ENCODE assay signal across 8 cellular contexts in genomic region chr1:246784621-246785535, GRCh38.
DNase-seq lines count a peak whose midpoint lies in the region; ATAC-seq, FAIRE-seq and TF ChIP-seq lines count a peak whose summit lies in the region.

No MANE protein-coding gene starts in this region.

- TF ChIP-seq POLR2A in esophagus muscularis mucosa (IDR thresholded peaks at IDR 0.05; ENCODE audit: low read depth): no peak
- no peak for TF ChIP-seq POLR2A in Peyer's patch (IDR thresholded peaks at IDR 0.05)

- POLR2A ChIA-PET in A673 (lab: Charles Lee; ENCODE audit: low non-redundant PET): no interaction called here

- CTCF ChIA-PET in A673 (lab: Charles Lee): no interaction called here

- peak; percentile 24 for DNase-seq in A673 (ENCODE audit: low spot score)
- peak; percentile 74 for DNase-seq in NCI-H1694 (lab: John Stamatoyannopoulos, UW)
- DNase-seq in esophagus muscularis mucosa (ENCODE audit: extremely low spot score): no peak
- DNase-seq in stimulated activated naive CD8-positive, alpha-beta T cell treated with anti-CD3 and anti-CD28 coated beads, Interleukin-15, amount 100 ng/mL, for 72 hours: no peak
- DNase-seq in GM19239 (ENCODE audit: insufficient read length, low spot score): no peak
- no peak for DNase-seq in NCI-H1930 (lab: John Stamatoyannopoulos, UW)
- no peak for DNase-seq in Peyer's patch

- intact Hi-C loops in A673 (cut with micrococcal nuclease; ENCODE audit: unreplicated experiment): no loop called here
- intact Hi-C loops in esophagus muscularis mucosa (cut with DNase I): no loop called here

- BruUV-seq in A673 (replicated peaks; lab: Mats Ljungman, UMichigan): no TSS peak

- H3K36me3 ChIP-seq in A673 (ENCODE audit: insufficient read depth, low read length, poor library complexity, severe bottlenecking) (no peaks in the 10 kb centered on the region), esophagus muscularis mucosa (peaks cover 5 to 9% (median 7%) of the 10 kb centered on the region in 4 donors), Peyer's patch (no peaks in the 10 kb centered on the region)

- TF ChIP-seq CTCF in A673 (conservative IDR thresholded peaks at IDR 0.05; ENCODE audit: low read depth, low read length) (no peak), esophagus muscularis mucosa (IDR thresholded peaks at IDR 0.05) (no peak), Peyer's patch (IDR thresholded peaks at IDR 0.05) (no peak)

- TF ChIP-seq EP300 in esophagus muscularis mucosa (IDR thresholded peaks at IDR 0.05): no peak

- H3K4me1 ChIP-seq in A673 (ENCODE audit: insufficient read depth, low read length, poor library complexity, severe bottlenecking) (no peaks in the 10 kb centered on the region), esophagus muscularis mucosa (peaks cover 10 to 28% (median 20%) of the 10 kb centered on the region in 4 donors), Peyer's patch (peaks cover 0 to 8% (median 0%) of the 10 kb centered on the region in 4 donors)

- H3K27ac ChIP-seq in A673 (ENCODE audit: low read depth, low read length, poor library complexity, severe bottlenecking) (no peak overlapping the region), esophagus muscularis mucosa (replicated peaks in 1 of 4) (no peak overlapping the region), Peyer's patch (no peak overlapping the region)

- H3K27me3 ChIP-seq in A673 (replicated peaks; ENCODE audit: insufficient read depth, low read depth, low read length, poor library complexity): no peaks in the 10 kb centered on the region
- no peaks in the 10 kb centered on the region for H3K27me3 ChIP-seq in esophagus muscularis mucosa
- no peaks in the 10 kb centered on the region for H3K27me3 ChIP-seq in Peyer's patch

- H3K4me3 Mint-ChIP-seq in stimulated activated naive CD8-positive, alpha-beta T cell treated with anti-CD3 and anti-CD28 coated beads, Interleukin-15, amount 100 ng/mL, for 72 hours: peak overlapping the region in 1 of 2 donors; percentile 64

- H3K9me3 Mint-ChIP-seq in stimulated activated naive CD8-positive, alpha-beta T cell treated with anti-CD3 and anti-CD28 coated beads, Interleukin-15, amount 100 ng/mL, for 72 hours: no peaks in the 10 kb centered on the region

- H3K27ac Mint-ChIP-seq in stimulated activated naive CD8-positive, alpha-beta T cell treated with anti-CD3 and anti-CD28 coated beads, Interleukin-15, amount 100 ng/mL, for 72 hours: peak overlapping the region in 1 of 2 donors; percentile 57

- WGBS in esophagus muscularis mucosa: 83% methylated on average over 18 of the region's 19 CpGs

- FAIRE-seq in GM19239 (lab: Jason Lieb, UNC): no peak

- H3K4me1 Mint-ChIP-seq in stimulated activated naive CD8-positive, alpha-beta T cell treated with anti-CD3 and anti-CD28 coated beads, Interleukin-15, amount 100 ng/mL, for 72 hours: peaks cover 51% of the 10 kb centered on the region

- peaks cover 18% of the 10 kb centered on the region for H3K27me3 Mint-ChIP-seq in stimulated activated naive CD8-positive, alpha-beta T cell treated with anti-CD3 and anti-CD28 coated beads, Interleukin-15, amount 100 ng/mL, for 72 hours

- ATAC-seq in GM18511 (IDR thresholded peaks at IDR 0.05; ENCODE audit: unreplicated experiment): peak; percentile 61
- peak; percentile 55 for ATAC-seq in stimulated activated naive CD8-positive, alpha-beta T cell treated with anti-CD3 and anti-CD28 coated beads, Interleukin-15, amount 100 ng/mL, for 72 hours

- H3K9me3 ChIP-seq in A673 (ENCODE audit: low read depth, low read length, poor library complexity, severe bottlenecking): no peaks in the 10 kb centered on the region
- no peaks in the 10 kb centered on the region for H3K9me3 ChIP-seq in esophagus muscularis mucosa
- H3K9me3 ChIP-seq in Peyer's patch: no peaks in the 10 kb centered on the region

- H3K4me3 ChIP-seq in A673 (ENCODE audit: low read depth, low read length, poor library complexity, severe bottlenecking) (no peak overlapping the region), esophagus muscularis mucosa (peak overlapping the region in 3 of 4 donors; percentile 7 to 40 (median 32)), Peyer's patch (peak overlapping the region in 1 of 4 donors; percentile 12)

Comparison
In these comparisons a context has a peak if more than half of its experiments do, and no peak if none do; other contexts are left out.
1. DNase-seq: peak in A673 (single experiment) and NCI-H1694 (single experiment); none in esophagus muscularis mucosa (single experiment), stimulated activated naive CD8-positive, alpha-beta T cell treated with anti-CD3 and anti-CD28 coated beads, Interleukin-15, amount 100 ng/mL, for 72 hours (0 of 2), GM19239 (single experiment), NCI-H1930 (0 of 2) and Peyer's patch (0 of 3).